Comparison of ENCODE assay signal across 17 cellular contexts in the genomic region with DNA sequence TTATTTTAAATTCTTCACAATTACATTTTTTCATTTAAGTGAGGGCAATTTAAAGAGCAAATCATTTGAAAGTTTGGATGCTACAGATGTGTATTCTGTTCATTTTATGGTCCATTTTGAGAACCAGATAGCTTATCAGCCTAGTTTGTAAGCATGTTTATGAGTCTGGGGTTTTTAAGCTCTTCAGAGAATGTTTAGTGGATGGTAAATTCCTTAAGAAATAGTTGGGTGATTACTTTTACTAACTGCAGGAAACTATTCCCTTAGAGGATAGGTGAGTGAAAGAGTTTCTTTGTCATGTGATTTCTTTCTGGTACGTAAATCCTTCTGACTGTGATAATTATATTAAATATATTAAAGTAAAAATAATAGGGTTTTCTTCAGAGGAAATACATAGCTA.
"Had no signal": no experiment of that assay in that cellular context is flagged by ENCODE, and none has a peak within 500 bp of the region (broad histone marks: within the 10 kb centered on the region; RNA-seq: fewer than 3 reads in every experiment).

No MANE protein-coding gene starts in this region.

- H3K27ac ChIP-seq: coronary artery had no signal

- H3K4me1 Mint-ChIP-seq: neural crest cell had no signal

- H3K27ac Mint-ChIP-seq: activated CD4-positive, alpha-beta T cell treated with anti-CD3 and anti-CD28 coated beads, Interleukin-2, amount 10 ng/mL, durations not matched to agents 24 days and 14 days; activated CD8-positive, alpha-beta T cell treated with anti-CD3 and anti-CD28 coated beads for 36 hours; activated naive CD4-positive, alpha-beta T cell treated with anti-CD3 and anti-CD28 coated beads for 36 hours; naive B cell; progenitor cell of endocrine pancreas; stimulated activated memory B cell treated with anti-CD40 and anti-IgM and Interleukin-4, amounts not matched to agents 10 μg/mL and 1 μg/mL and 100 μg/mL, for 72 hours had no signal

- H3K9me3 ChIP-seq: gastroesophageal sphincter, SK-N-SH had no signal

- DNase-seq: activated CD4-positive, alpha-beta T cell treated with anti-CD3 and anti-CD28 coated beads, Interleukin-2, amount 10 ng/mL, durations not matched to agents 24 days and 14 days; activated CD8-positive, alpha-beta T cell treated with anti-CD3 and anti-CD28 coated beads for 36 hours; activated naive CD4-positive, alpha-beta T cell treated with anti-CD3 and anti-CD28 coated beads for 36 hours; activated T-cell treated with anti-CD3 and anti-CD28 coated beads, Interleukin-2, amount 50 U/mL, for 1 hour; anterior cingulate cortex; erythroblast; mammary epithelial cell; naive B cell; SK-N-SH; stimulated activated CD4-positive, alpha-beta T cell treated with anti-CD3 and anti-CD28 coated beads, Interleukin-4, amount 100 ng/mL, for 4 hours had no signal

- H3K9me3 Mint-ChIP-seq: activated CD4-positive, alpha-beta T cell treated with anti-CD3 and anti-CD28 coated beads, Interleukin-2, amount 10 ng/mL, durations not matched to agents 24 days and 14 days; activated CD8-positive, alpha-beta T cell treated with anti-CD3 and anti-CD28 coated beads for 36 hours; activated naive CD4-positive, alpha-beta T cell treated with anti-CD3 and anti-CD28 coated beads for 36 hours; central memory CD8-positive, alpha-beta T cell; neural crest cell; stimulated activated memory B cell treated with anti-CD40 and anti-IgM and Interleukin-4, amounts not matched to agents 10 μg/mL and 1 μg/mL and 100 μg/mL, for 72 hours had no signal

- ATAC-seq: activated CD8-positive, alpha-beta T cell treated with anti-CD3 and anti-CD28 coated beads for 36 hours; gastroesophageal sphincter; sciatic nerve; stimulated activated memory B cell treated with anti-CD40 and anti-IgM and Interleukin-4, amounts not matched to agents 10 μg/mL and 1 μg/mL and 100 μg/mL, for 72 hours had no signal

- H3K36me3 Mint-ChIP-seq: naive B cell; stimulated activated memory B cell treated with anti-CD40 and anti-IgM and Interleukin-4, amounts not matched to agents 10 μg/mL and 1 μg/mL and 100 μg/mL, for 72 hours had no signal

- H3K4me3 ChIP-seq: coronary artery, gastroesophageal sphincter had no signal

- H3K4me3 Mint-ChIP-seq: activated CD4-positive, alpha-beta T cell treated with anti-CD3 and anti-CD28 coated beads, Interleukin-2, amount 10 ng/mL, durations not matched to agents 24 days and 14 days; activated CD8-positive, alpha-beta T cell treated with anti-CD3 and anti-CD28 coated beads for 36 hours; activated naive CD4-positive, alpha-beta T cell treated with anti-CD3 and anti-CD28 coated beads for 36 hours; central memory CD8-positive, alpha-beta T cell; neural crest cell; stimulated activated memory B cell treated with anti-CD40 and anti-IgM and Interleukin-4, amounts not matched to agents 10 μg/mL and 1 μg/mL and 100 μg/mL, for 72 hours had no signal

- H3K27me3 ChIP-seq: gastroesophageal sphincter had no signal

- H3K36me3 ChIP-seq: gastroesophageal sphincter had no signal

- H3K27me3 Mint-ChIP-seq: activated CD4-positive, alpha-beta T cell treated with anti-CD3 and anti-CD28 coated beads, Interleukin-2, amount 10 ng/mL, durations not matched to agents 24 days and 14 days; activated CD8-positive, alpha-beta T cell treated with anti-CD3 and anti-CD28 coated beads for 36 hours; central memory CD8-positive, alpha-beta T cell; naive B cell; stimulated activated memory B cell treated with anti-CD40 and anti-IgM and Interleukin-4, amounts not matched to agents 10 μg/mL and 1 μg/mL and 100 μg/mL, for 72 hours had no signal

- H3K4me1 ChIP-seq: gastroesophageal sphincter had no signal
